11 cellular contexts compared by ENCODE assay signal in genomic region chr12:31966558-31967205, GRCh38. TPM values are rescaled to one million over a fixed set of nuclear protein-coding genes. Genes with fewer than 3 reads are reported as not detected.
DNase-seq lines count a peak whose midpoint lies in the region; ATAC-seq, FAIRE-seq and TF ChIP-seq lines count a peak whose summit lies in the region.
"Had no signal": no experiment of that assay in that cellular context is flagged by ENCODE, and none has a peak within 500 bp of the region (broad histone marks: within the 10 kb centered on the region; RNA-seq: fewer than 3 reads in every experiment).

No MANE protein-coding gene starts in this region.

- no peak overlapping the region for H2AFZ ChIP-seq in GM12878 (ENCODE audit: control insufficient read depth, low read depth, low read length)

- POLR2A ChIA-PET in GM12878 (lab: Charles Lee), result interaction anchor here (0.6 kb wide), 2 partner anchors 51 to 218 kb away, joined by 3 read pairs; no protein-coding TSS in a partner anchor

- TF ChIP-seq POLR2A in GM12878 (IDR thresholded peaks at IDR 0.05; ENCODE audit: low read depth, low read length), result 0 out of 2 replicates have a peak, but pooled peaks have one; percentile 26

- peak; percentile 7 for DNase-seq in stimulated activated CD4-positive, alpha-beta T cell treated with anti-CD3 and anti-CD28 coated beads, Interleukin-4, amount 100 ng/mL, for 24 hours
- DNase-seq in stimulated activated CD4-positive, alpha-beta T cell treated with anti-CD3 and anti-CD28 coated beads, Interleukin-4, amount 100 ng/mL, for 1 hour, result no peak
- DNase-seq in GM12878 (ENCODE audit: low read depth, low spot score) (no peak), COLO668 (lab: John Stamatoyannopoulos, UW; ENCODE audit: unreplicated experiment) (no peak), 8988T (no peak), dorsolateral prefrontal cortex (no peak), glomerular visceral epithelial cell (ENCODE audit: extremely low spot score) (no peak)
- DNase-seq: NCI-H1048, OCI-M1 had no signal

- TF ChIP-seq EP300 in GM12878 (IDR thresholded peaks at IDR 0.05; ENCODE audit: borderline replicate concordance in 1 of 2, control insufficient read depth in 1 of 2, low read depth in 2 of 2, low read length in 2 of 2), result no peak

- H3K4me3 ChIP-seq in GM12878 (no peak overlapping the region; the same call in 1 of the 2 replicates), mononuclear cell (ENCODE audit: low read length) (peak overlapping the region; percentile 3), dorsolateral prefrontal cortex (no peak overlapping the region)

- no peak for FAIRE-seq in GM12878 (lab: Jason Lieb, UNC)
- FAIRE-seq: bronchial epithelial cell had no signal

- intact Hi-C loops in GM12878 (cut with micrococcal nuclease; ENCODE audit: unreplicated experiment), result loop anchor here (5.0 to 10.0 kb wide), 3 partner anchors 168 to 298 kb away; no protein-coding TSS in a partner anchor
- intact Hi-C loops in dorsolateral prefrontal cortex (cut with DNase I), result loop anchor here in 1 of 2 donors (10.0 kb wide), 1 partner anchor 138 kb away; the partner anchor contains the start of gene BICD1

- 56% methylated on average over 5 of the region's 5 CpGs for WGBS in GM12878 (ENCODE audit: insufficient coverage, insufficient replicate concordance, low lambda C conversion rate, missing lambda C conversion rate)

- no peaks in the 10 kb centered on the region for H3K27me3 ChIP-seq in GM12878 (replicated peaks in 1 of 2; ENCODE audit: control insufficient read depth in 2 of 2, insufficient read depth in 2 of 2, low read length in 1 of 2)
- no peaks in the 10 kb centered on the region for H3K27me3 ChIP-seq in mononuclear cell (ENCODE audit: insufficient read depth, low read length)
- no peaks in the 10 kb centered on the region for H3K27me3 ChIP-seq in dorsolateral prefrontal cortex

- RAD21 ChIA-PET in GM12878 (lab: Charles Lee; ENCODE audit: unreplicated experiment), result interaction anchor here (0.8 to 1.7 kb wide), 4 partner anchors 8 to 313 kb away, joined by 3 to 5 read pairs (median 4); no protein-coding TSS in a partner anchor

- BruUV-seq in GM12878 (replicated peaks; lab: Mats Ljungman, UMichigan), result no TSS peak

- H3K79me2 ChIP-seq in GM12878 (ENCODE audit: control insufficient read depth, insufficient read depth, low read length), result peaks cover 74% of the 10 kb centered on the region

- H3K9me3 ChIP-seq in GM12878 (replicated peaks; ENCODE audit: control insufficient read depth, insufficient read depth, low read length), result peaks cover 52% of the 10 kb centered on the region
- peaks cover 7% of the 10 kb centered on the region for H3K9me3 ChIP-seq in mononuclear cell (ENCODE audit: low read depth, low read length)

- ATAC-seq in GM12878, result peak; percentile 68

- peaks cover 1 to 25% of the 10 kb centered on the region in 2 experiments for H3K36me3 ChIP-seq in GM12878 (ENCODE audit: control insufficient read depth in 2 of 2, insufficient read depth in 2 of 2, low read length in 1 of 2)

- no peaks in the 10 kb centered on the region for H4K20me1 ChIP-seq in GM12878 (ENCODE audit: control insufficient read depth, insufficient read depth)

- TF ChIP-seq CTCF in GM12878 (IDR thresholded peaks at IDR 0.05 in 2 of 3, conservative IDR thresholded peaks at IDR 0.05 in 1 of 3; ENCODE audit: control insufficient read depth in 2 of 3, extremely low read depth in 1 of 3, insufficient read depth in 1 of 3, low read depth in 3 of 3, low read length in 3 of 3), result no peak
- TF ChIP-seq CTCF in dorsolateral prefrontal cortex (IDR thresholded peaks at IDR 0.05 in 54 of 56, conservative IDR thresholded peaks at IDR 0.05 in 2 of 56; ENCODE audit: low read depth in 1 of 56, partially characterized antibody in 56 of 56), result no peak

- H3K4me1 ChIP-seq in GM12878 (ENCODE audit: control insufficient read depth, insufficient read depth, low read length) (peaks cover 11% of the 10 kb centered on the region; the same call in 1 of the 2 replicates), mononuclear cell (ENCODE audit: insufficient read depth, low read length) (peaks cover 67% of the 10 kb centered on the region)

- H3K27ac ChIP-seq in GM12878 (ENCODE audit: control insufficient read depth, insufficient read depth), result peak overlapping the region; percentile 63
- H3K27ac ChIP-seq in dorsolateral prefrontal cortex, result peak overlapping the region in 7 of 59 donors; percentile 0 to 36 (median 16)

- peak overlapping the region; percentile 67 for H3K4me2 ChIP-seq in GM12878 (ENCODE audit: control insufficient read depth, insufficient read depth)

- in situ Hi-C loops in GM12878 (cut with MboI), result no loop called here

- SMC1A ChIA-PET in GM12878 (lab: Charles Lee; ENCODE audit: uncharacterized antibody, unreplicated experiment), result interaction anchor here (0.6 to 2.3 kb wide), 9 partner anchors 9 to 286 kb away, joined by 3 to 8 read pairs (median 4); no protein-coding TSS in a partner anchor

- no peak for TF ChIP-seq RAD21 in GM12878 (IDR thresholded peaks at IDR 0.05; ENCODE audit: insufficient read depth, low read depth, low read length)

- no peak overlapping the region for H3K9ac ChIP-seq in GM12878 (ENCODE audit: control insufficient read depth, insufficient read depth, low read length)

- CTCF ChIA-PET in GM12878 (lab: Yijun Ruan, JAX), result interaction anchor here (0.9 to 1.9 kb wide), 2 partner anchors 11 to 284 kb away, joined by 3 to 5 read pairs; no protein-coding TSS in a partner anchor

TF ChIP-seq in GM12878, 131 proteins besides CTCF, POLR2A, EP300 and RAD21:
- TF ChIP-seq LARP7 (IDR thresholded peaks at IDR 0.05), result no peak
- TF ChIP-seq ZNF217 (IDR thresholded peaks at IDR 0.05), result no peak
- TF ChIP-seq IRF4 (IDR thresholded peaks at IDR 0.05; ENCODE audit: low read depth, low read length), result no peak
- no peak for TF ChIP-seq RCOR1 (conservative IDR thresholded peaks at IDR 0.05; ENCODE audit: low read depth, low read length)
- TF ChIP-seq BCL11A (IDR thresholded peaks at IDR 0.05; ENCODE audit: low read depth, low read length), result no peak
- no peak for TF ChIP-seq SPI1 (IDR thresholded peaks at IDR 0.05; ENCODE audit: borderline replicate concordance, insufficient read depth, low read depth, low read length)
- no peak for TF ChIP-seq NR2C1 (IDR thresholded peaks at IDR 0.05)
- no peak for TF ChIP-seq PAX8 (IDR thresholded peaks at IDR 0.05)
- TF ChIP-seq TBL1XR1 (IDR thresholded peaks at IDR 0.05; ENCODE audit: low read depth, low read length), result no peak
- TF ChIP-seq HDGF (IDR thresholded peaks at IDR 0.05), result no peak
- no peak for TF ChIP-seq CHD4 (IDR thresholded peaks at IDR 0.05)
- TF ChIP-seq NBN (IDR thresholded peaks at IDR 0.05), result no peak
- no peak for TF ChIP-seq BCLAF1 (IDR thresholded peaks at IDR 0.05)
- TF ChIP-seq STAT3 (IDR thresholded peaks at IDR 0.05; ENCODE audit: low read depth, low read length), result no peak
- no peak for TF ChIP-seq MEF2A (IDR thresholded peaks at IDR 0.05; ENCODE audit: insufficient read depth, low read depth, low read length)
- no peak for TF ChIP-seq SIN3A (IDR thresholded peaks at IDR 0.05; ENCODE audit: low read depth, low read length)
- TF ChIP-seq CBX5 (IDR thresholded peaks at IDR 0.05; ENCODE audit: low read depth), result no peak
- no peak for TF ChIP-seq YBX1 (IDR thresholded peaks at IDR 0.05)

RNA-seq across cellular contexts. Expression of gene RESF1, which starts 7.5 kb away (rescaled TPM):
- 230 and 232 TPM in 2 replicates for total RNA-seq in GM12878 (2013; cell fraction: nucleolus; rRNA removed)
- total RNA-seq in GM12878 (2014; rRNA removed), result 35.0 and 45.0 TPM in 2 replicates
- 78.7 and 81.8 TPM in 2 replicates for total RNA-seq in GM12878 (2014; rRNA removed; fragmentation: Illumina TruSeq; extraction: Trizol)
- 54.5 and 60.5 TPM in 2 replicates for total RNA-seq in GM12878 (2021)
- polyA plus RNA-seq in GM12878 (2011; ENCODE audit: low read depth), result 18.6 TPM
- polyA plus RNA-seq in GM12878 (2011; rRNA removed), result 52.8 and 79.3 TPM in 2 replicates
- 22.8 and 32.1 TPM in 2 replicates for polyA plus RNA-seq in GM12878 (2011; cell fraction: cytosol; rRNA removed)
- polyA plus RNA-seq in GM12878 (2011; cell fraction: nucleus; rRNA removed), result 62.1 and 62.4 TPM in 2 replicates
- 36.4 and 37.0 TPM in 2 replicates for polyA plus RNA-seq in GM12878 (2012)
- 68.8 and 117 TPM in 2 replicates for polyA plus RNA-seq in GM12878 (2014; fragmentation: Illumina TruSeq; extraction: Trizol)
- 10 to 100 TPM; 18.9 to 23.6 TPM for polyA plus RNA-seq in GM12878 (2014; fragmentation: Nextera tagmentation; extraction: Ambion mirVana)
- polyA plus RNA-seq in GM12878 (2014; rRNA removed), result 31.7 and 41.8 TPM in 2 replicates
- polyA plus RNA-seq in GM12878 (2016; fragmentation: Nextera tagmentation; extraction: Ambion mirVana), result 10 to 100 TPM; 33.4 to 37.6 TPM
- polyA minus RNA-seq in GM12878 (2011; rRNA and poly(A)+ RNA removed), result 53.7 and 91.1 TPM in 2 replicates
- polyA minus RNA-seq in GM12878 (2011; cell fraction: cytosol; rRNA and poly(A)+ RNA removed), result 19.5 and 26.6 TPM in 2 replicates
- polyA minus RNA-seq in GM12878 (2011; cell fraction: nucleus; rRNA and poly(A)+ RNA removed), result 37.2 and 48.0 TPM in 2 replicates
- 230 TPM for total RNA-seq in mononuclear cell
- 10 to 100 TPM; 21.6 to 58.1 (median 36.9) TPM for total RNA-seq in dorsolateral prefrontal cortex
